ENCODE assay signal across 7 cellular contexts in the genomic region with DNA sequence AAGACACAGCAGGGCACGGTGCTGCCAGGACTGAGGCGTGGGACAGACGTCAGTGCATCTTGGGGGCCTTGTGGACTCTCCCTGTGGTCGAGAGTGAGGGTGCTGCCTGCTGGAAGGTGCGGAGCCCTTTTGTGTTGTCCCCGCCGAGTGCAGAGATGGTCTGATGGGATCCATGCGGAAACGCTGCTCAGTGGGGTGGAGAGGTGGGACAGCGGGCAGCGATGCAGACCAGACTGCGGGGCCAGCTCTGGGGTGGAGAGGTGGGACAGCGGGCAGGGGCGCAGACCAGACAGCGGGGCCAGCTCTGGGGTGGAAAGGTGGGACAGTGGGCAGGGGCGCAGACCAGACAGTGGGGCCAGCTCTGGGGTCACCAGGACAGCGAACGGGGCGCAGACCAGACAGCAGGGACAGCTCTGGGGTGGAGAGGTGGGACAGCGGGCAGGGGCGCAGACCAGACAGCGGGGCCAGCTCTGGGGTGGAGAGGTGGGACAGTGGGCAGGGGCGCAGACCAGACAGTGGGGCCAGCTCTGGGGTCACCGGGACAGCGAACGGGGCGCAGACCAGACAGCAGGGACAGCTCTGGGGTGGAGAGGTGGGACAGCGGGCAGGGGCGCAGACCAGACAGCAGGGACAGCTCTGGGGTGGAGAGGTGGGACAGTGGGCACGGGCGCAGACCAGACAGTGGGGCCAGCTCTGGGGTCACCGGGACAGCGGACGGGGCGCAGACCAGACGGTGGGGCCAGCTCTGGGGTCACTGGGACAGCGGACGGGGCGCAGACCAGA. TPM values are rescaled to one million over a fixed set of nuclear protein-coding genes. Genes with fewer than 3 reads are reported as not detected.
"Had no signal": no experiment of that assay in that cellular context is flagged by ENCODE, and none has a peak within 500 bp of the region (broad histone marks: within the 10 kb centered on the region; RNA-seq: fewer than 3 reads in every experiment).

No MANE protein-coding gene starts in this region.

RNA-seq across cellular contexts. Expression of a gene that starts 45.5 kb away (rescaled TPM):
- total RNA-seq: LHCN-M2, OCI-LY7, PC-9, Right ventricle myocardium inferior, RPMI7951, SJCRH30, SK-MEL-5 had no signal
